ENCODE assay signal across 8 cellular contexts in the genomic region with DNA sequence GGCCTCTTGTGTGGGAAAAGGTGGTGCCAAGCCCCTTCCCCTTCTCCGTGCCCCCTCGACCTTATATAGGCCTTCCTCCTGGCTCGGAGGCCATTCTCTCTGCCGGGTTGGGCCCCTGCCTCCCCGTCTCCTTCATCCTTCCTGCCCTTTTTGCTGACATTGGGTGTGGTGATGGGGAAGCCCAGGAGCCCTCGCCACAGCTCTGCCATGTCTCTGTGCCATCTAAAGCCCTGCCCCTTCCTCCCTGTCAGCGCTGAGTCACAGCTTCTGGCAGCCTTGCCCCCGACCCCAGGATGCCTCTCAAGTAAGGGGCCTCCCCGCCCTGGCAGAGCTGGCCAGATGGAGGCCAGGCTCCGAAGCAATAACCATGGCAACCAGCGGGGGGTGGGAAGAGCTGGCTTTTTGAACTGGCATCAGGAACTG. TPM values are rescaled to one million over a fixed set of nuclear protein-coding genes. Genes with fewer than 3 reads are reported as not detected.
DNase-seq lines count a peak whose midpoint lies in the region; ATAC-seq lines count a peak whose summit lies in the region.

No MANE protein-coding gene starts in this region.

- peaks cover 13% of the 10 kb centered on the region for H3K36me3 Mint-ChIP-seq in activated naive CD4-positive, alpha-beta T cell treated with anti-CD3 and anti-CD28 coated beads, Interleukin-2, amount 50 U/mL, for 24 hours

- ATAC-seq in HG03280 (IDR thresholded peaks at IDR 0.05; ENCODE audit: unreplicated experiment), result peak; percentile 33
- ATAC-seq in left ventricle myocardium superior, result no peak
- ATAC-seq in HG02763 (IDR thresholded peaks at IDR 0.05; ENCODE audit: unreplicated experiment), result no peak

- H3K9me3 Mint-ChIP-seq in activated naive CD4-positive, alpha-beta T cell treated with anti-CD3 and anti-CD28 coated beads, Interleukin-2, amount 50 U/mL, for 24 hours, result no peaks in the 10 kb centered on the region

- H3K27me3 Mint-ChIP-seq in activated naive CD4-positive, alpha-beta T cell treated with anti-CD3 and anti-CD28 coated beads, Interleukin-2, amount 50 U/mL, for 24 hours, result no peaks in the 10 kb centered on the region

- peaks cover 49% of the 10 kb centered on the region for H3K4me1 Mint-ChIP-seq in activated naive CD4-positive, alpha-beta T cell treated with anti-CD3 and anti-CD28 coated beads, Interleukin-2, amount 50 U/mL, for 24 hours

- peak overlapping the region; percentile 99 for H3K27ac Mint-ChIP-seq in activated naive CD4-positive, alpha-beta T cell treated with anti-CD3 and anti-CD28 coated beads, Interleukin-2, amount 50 U/mL, for 24 hours

- intact Hi-C loops in left ventricle myocardium superior (cut with micrococcal nuclease), result no loop called here

- DNase-seq in EL, result peak; percentile 91
- peak; percentile 77 for DNase-seq in T follicular helper cell (ENCODE audit: low read depth)
- peak; percentile 67 for DNase-seq in left ventricle myocardium superior
- DNase-seq in stimulated activated CD4-positive, alpha-beta T cell treated with anti-CD3 and anti-CD28 coated beads, Interleukin-15, amount 100 ng/mL, for 24 hours, result peak; percentile 92
- no peak for DNase-seq in putamen (ENCODE audit: low spot score)

- H3K4me3 Mint-ChIP-seq in activated naive CD4-positive, alpha-beta T cell treated with anti-CD3 and anti-CD28 coated beads, Interleukin-2, amount 50 U/mL, for 24 hours, result peak overlapping the region; percentile 84

RNA-seq across cellular contexts. Expression of a gene that starts 30.4 kb away (rescaled TPM):
- 28.7 TPM for total RNA-seq in left ventricle myocardium superior
